Comparison of ENCODE assay signal across 9 cellular contexts in genomic region chr1:160550572-160551034, GRCh38. TPM values are rescaled to one million over a fixed set of nuclear protein-coding genes. Genes with fewer than 3 reads are reported as not detected.
DNase-seq lines count a peak whose midpoint lies in the region; ATAC-seq, FAIRE-seq and TF ChIP-seq lines count a peak whose summit lies in the region.
"Had no signal": no experiment of that assay in that cellular context is flagged by ENCODE, and none has a peak within 500 bp of the region (broad histone marks: within the 10 kb centered on the region; RNA-seq: fewer than 3 reads in every experiment).

No MANE protein-coding gene starts in this region.

- DNase-seq in activated CD4-positive, alpha-beta T cell treated with anti-CD3 and anti-CD28 coated beads, Interleukin-2, amount 10 ng/mL, durations not matched to agents 24 days and 14 days = peak; percentile 82
- DNase-seq in epithelial cell of proximal tubule (ENCODE audit: low read depth) (no peak), urothelium cell line (ENCODE audit: low spot score) (no peak), NCI-H510A (lab: John Stamatoyannopoulos, UW) (no peak)
- DNase-seq in stimulated activated CD8-positive, alpha-beta memory T cell treated with anti-CD3 and anti-CD28 coated beads, Interleukin-4, amount 100 ng/mL, for 4 hours (ENCODE audit: low read depth in 2 of 2, low spot score in 1 of 2) = peak; percentile 34 to 50
- DNase-seq: NCI-H2107 had no signal

- ATAC-seq in GM21786 (IDR thresholded peaks at IDR 0.05; ENCODE audit: unreplicated experiment) = no peak
- no peak for ATAC-seq in HG02840 (IDR thresholded peaks at IDR 0.05; ENCODE audit: low FRiP score, unreplicated experiment)

- intact Hi-C loops in activated CD4-positive, alpha-beta T cell treated with anti-CD3 and anti-CD28 coated beads, Interleukin-2, amount 10 ng/mL, durations not matched to agents 24 days and 14 days (cut with micrococcal nuclease) = no loop called here

- FAIRE-seq in urothelium cell line (lab: Jason Lieb, UNC) = no peak

- H3K27ac Mint-ChIP-seq in activated CD4-positive, alpha-beta T cell treated with anti-CD3 and anti-CD28 coated beads, Interleukin-2, amount 10 ng/mL, durations not matched to agents 24 days and 14 days = no peak overlapping the region

- no peaks in the 10 kb centered on the region for H3K27me3 Mint-ChIP-seq in activated CD4-positive, alpha-beta T cell treated with anti-CD3 and anti-CD28 coated beads, Interleukin-2, amount 10 ng/mL, durations not matched to agents 24 days and 14 days

- no peak overlapping the region for H3K9ac ChIP-seq in KMS-11

- H3K36me3 ChIP-seq in KMS-11 (ENCODE audit: insufficient read depth) = no peaks in the 10 kb centered on the region

- H3K4me3 ChIP-seq in KMS-11 (IDR thresholded peaks at IDR 0.05; ENCODE audit: insufficient read depth, low read depth, low read length) (no peak overlapping the region), epithelial cell of proximal tubule (ENCODE audit: low read depth, low read length) (no peak overlapping the region)

- no peak overlapping the region for H3K27ac ChIP-seq in KMS-11

- H3K79me2 ChIP-seq in KMS-11 (ENCODE audit: insufficient read depth, low read depth) = no peaks in the 10 kb centered on the region

- no peaks in the 10 kb centered on the region for H3K4me1 ChIP-seq in KMS-11 (ENCODE audit: low read depth, poor library complexity, severe bottlenecking)

- H3K36me3 Mint-ChIP-seq in activated CD4-positive, alpha-beta T cell treated with anti-CD3 and anti-CD28 coated beads, Interleukin-2, amount 10 ng/mL, durations not matched to agents 24 days and 14 days (ENCODE audit: low read depth) = peaks cover 59% of the 10 kb centered on the region

- no peak overlapping the region for H3K4me2 ChIP-seq in KMS-11

- no peak overlapping the region for H2AFZ ChIP-seq in KMS-11 (ENCODE audit: low read depth)

- no peaks in the 10 kb centered on the region for H3K9me3 Mint-ChIP-seq in activated CD4-positive, alpha-beta T cell treated with anti-CD3 and anti-CD28 coated beads, Interleukin-2, amount 10 ng/mL, durations not matched to agents 24 days and 14 days

- H3K4me1 Mint-ChIP-seq in activated CD4-positive, alpha-beta T cell treated with anti-CD3 and anti-CD28 coated beads, Interleukin-2, amount 10 ng/mL, durations not matched to agents 24 days and 14 days = peaks cover 23% of the 10 kb centered on the region

- H4K20me1 ChIP-seq in KMS-11 (ENCODE audit: insufficient read depth) = no peaks in the 10 kb centered on the region

- H3K27me3 ChIP-seq in KMS-11 (ENCODE audit: insufficient read depth, low read depth) = no peaks in the 10 kb centered on the region

- TF ChIP-seq CTCF in KMS-11 (conservative IDR thresholded peaks at IDR 0.05; ENCODE audit: low read depth, low read length) = peak; percentile 55; the same call in 1 of the 2 replicates
- peak; percentile 12 for TF ChIP-seq CTCF in epithelial cell of proximal tubule (conservative IDR thresholded peaks at IDR 0.05; ENCODE audit: low read depth, low read length)

- H3K4me3 Mint-ChIP-seq in activated CD4-positive, alpha-beta T cell treated with anti-CD3 and anti-CD28 coated beads, Interleukin-2, amount 10 ng/mL, durations not matched to agents 24 days and 14 days = no peak overlapping the region

RNA-seq across cellular contexts. Expression of gene SLAMF6, which starts 27.5 kb away (rescaled TPM):
- 53.8 and 55.4 TPM in 2 replicates for total RNA-seq in activated CD4-positive, alpha-beta T cell treated with anti-CD3 and anti-CD28 coated beads, Interleukin-2, amount 10 ng/mL, durations not matched to agents 24 days and 14 days
- not detected in 2 replicates for total RNA-seq in epithelial cell of proximal tubule

RNA-seq across cellular contexts. Expression of gene CD84, which starts 28.7 kb away (rescaled TPM):
- 17.3 and 17.7 TPM in 2 replicates for total RNA-seq in activated CD4-positive, alpha-beta T cell treated with anti-CD3 and anti-CD28 coated beads, Interleukin-2, amount 10 ng/mL, durations not matched to agents 24 days and 14 days
- not detected in 2 replicates for total RNA-seq in epithelial cell of proximal tubule

Comparison
In these comparisons a context has a peak if more than half of its experiments do, and no peak if none do; other contexts are left out.
1. DNase-seq: peak in activated CD4-positive, alpha-beta T cell treated with anti-CD3 and anti-CD28 coated beads, Interleukin-2, amount 10 ng/mL, durations not matched to agents 24 days and 14 days (single experiment) and stimulated activated CD8-positive, alpha-beta memory T cell treated with anti-CD3 and anti-CD28 coated beads, Interleukin-4, amount 100 ng/mL, for 4 hours (2 of 2); none in epithelial cell of proximal tubule (single experiment), urothelium cell line (single experiment) and NCI-H510A (single experiment).
2. RNA of gene SLAMF6, which starts 27.5 kb away (total RNA-seq): 53.8 to 55.4 TPM in activated CD4-positive, alpha-beta T cell treated with anti-CD3 and anti-CD28 coated beads, Interleukin-2, amount 10 ng/mL, durations not matched to agents 24 days and 14 days; not detected in epithelial cell of proximal tubule; every median in the first group is over 10 times any median in the second.
3. RNA of gene CD84, which starts 28.7 kb away (total RNA-seq): 17.3 to 17.7 TPM in activated CD4-positive, alpha-beta T cell treated with anti-CD3 and anti-CD28 coated beads, Interleukin-2, amount 10 ng/mL, durations not matched to agents 24 days and 14 days; not detected in epithelial cell of proximal tubule; every median in the first group is over 10 times any median in the second.